28 cellular contexts compared by ENCODE assay signal in genomic region chr15:65951007-65951406, GRCh38.
"Had no signal": no experiment of that assay in that cellular context is flagged by ENCODE, and none has a peak within 500 bp of the region (broad histone marks: within the 10 kb centered on the region; RNA-seq: fewer than 3 reads in every experiment).

No MANE protein-coding gene starts in this region.

- ATAC-seq: effector memory CD8-positive, alpha-beta T cell; esophagus mucosa; gastrocnemius medialis; heart right ventricle; left cardiac atrium; left lung; lower lobe of right lung; mucosa of descending colon; naive thymus-derived CD8-positive, alpha-beta T cell had no signal

- H3K27me3 Mint-ChIP-seq: naive B cell had no signal

- H3K4me3 ChIP-seq: colonic mucosa, esophagus squamous epithelium, gastrocnemius medialis, heart right ventricle, left lung, lower lobe of right lung, mucosa of descending colon had no signal

- DNase-seq: colonic mucosa; cortex of kidney; effector CD8-positive, alpha-beta T cell; effector memory CD8-positive, alpha-beta T cell; endodermal cell; erythroblast; esophagus squamous epithelium; foreskin fibroblast; foreskin melanocyte; gastrocnemius medialis; glutamatergic neuron; head of caudate nucleus; heart right ventricle; hippocampal formation; left cardiac atrium; left lung; lower lobe of right lung; mesenchymal stem cell; mucosa of descending colon; naive B cell; naive thymus-derived CD8-positive, alpha-beta T cell had no signal

- H3K36me3 ChIP-seq: colonic mucosa, esophagus squamous epithelium, gastrocnemius medialis, heart right ventricle, left lung, lower lobe of right lung had no signal

- H3K36me3 Mint-ChIP-seq: mesothelial cell of epicardium; naive B cell; naive thymus-derived CD8-positive, alpha-beta T cell had no signal

- H3K4me1 Mint-ChIP-seq: naive thymus-derived CD8-positive, alpha-beta T cell had no signal

- FAIRE-seq: endometrium, islet of Langerhans, keratinocyte had no signal

- H3K27me3 ChIP-seq: colonic mucosa, gastrocnemius medialis, left lung had no signal

- H3K9me3 ChIP-seq: colonic mucosa, esophagus squamous epithelium, gastrocnemius medialis, heart right ventricle, left lung, lower lobe of right lung, mucosa of descending colon had no signal

- H3K27ac ChIP-seq: colonic mucosa, epithelial cell of prostate, esophagus squamous epithelium, gastrocnemius medialis, heart right ventricle, left lung, lower lobe of right lung had no signal

- H3K4me1 ChIP-seq: colonic mucosa, esophagus squamous epithelium, gastrocnemius medialis, heart right ventricle, left lung, lower lobe of right lung had no signal

- H3K9me3 Mint-ChIP-seq: dendritic cell treated with granulocyte-macrophage colony-stimulating factor and Interleukin-4, amounts not matched to agents 40 ng/mL and 50 ng/mL, for 4 days; effector memory CD8-positive, alpha-beta T cell; endodermal cell; mesothelial cell of epicardium; naive B cell; naive thymus-derived CD8-positive, alpha-beta T cell had no signal

- H3K27ac Mint-ChIP-seq: dendritic cell treated with granulocyte-macrophage colony-stimulating factor and Interleukin-4, amounts not matched to agents 40 ng/mL and 50 ng/mL, for 4 days; effector memory CD8-positive, alpha-beta T cell; endodermal cell; mesothelial cell of epicardium had no signal

- H3K4me3 Mint-ChIP-seq: dendritic cell treated with granulocyte-macrophage colony-stimulating factor and Interleukin-4, amounts not matched to agents 40 ng/mL and 50 ng/mL, for 4 days; effector memory CD8-positive, alpha-beta T cell; endodermal cell; mesothelial cell of epicardium; naive B cell; naive thymus-derived CD8-positive, alpha-beta T cell had no signal
